ENCODE assay signal across 1 cellular context in the genomic region with DNA sequence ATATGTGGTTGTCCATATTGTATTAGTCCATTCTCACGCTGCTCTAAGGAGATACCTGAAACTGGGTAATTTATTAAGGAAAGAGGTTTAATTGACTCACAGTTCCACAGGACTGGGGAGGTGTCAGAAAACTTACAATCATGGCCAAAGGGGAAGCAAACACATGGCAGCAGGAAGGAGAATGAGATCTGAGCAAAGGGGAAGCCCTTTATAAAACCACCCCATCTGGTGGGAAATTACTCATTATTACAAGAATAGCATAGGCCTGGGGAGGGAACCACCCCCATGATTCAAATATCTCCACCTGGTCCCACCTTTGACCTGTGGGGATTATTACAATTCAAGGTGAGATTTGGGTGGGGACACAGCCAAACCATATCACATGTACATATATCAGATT.
A peak's percentile ranks its signal among the peaks of the same experiment; 100 is the strongest.
TF ChIP-seq lines count a peak whose summit lies in the region.

No MANE protein-coding gene starts in this region.

TF ChIP-seq in GM12878, 131 proteins besides CTCF, POLR2A, EP300 and RAD21 (continued from another document):
- TF ChIP-seq CHD1 (IDR thresholded peaks at IDR 0.05; ENCODE audit: low read depth, low read length) (no peak), PAX8 (IDR thresholded peaks at IDR 0.05) (no peak), NR2C1 (IDR thresholded peaks at IDR 0.05) (peak; percentile 30; the same call in 1 of the 2 replicates), MEF2B (IDR thresholded peaks at IDR 0.05; ENCODE audit: partially characterized antibody, poor library complexity, severe bottlenecking) (peak; percentile 11), MEF2A (IDR thresholded peaks at IDR 0.05; ENCODE audit: insufficient read depth, low read depth, low read length) (0 out of 2 replicates have a peak, but pooled peaks have one; percentile 49), ZBED1 (IDR thresholded peaks at IDR 0.05; ENCODE audit: borderline replicate concordance) (no peak), RBBP5 (conservative IDR thresholded peaks at IDR 0.05) (no peak), RUNX3 (IDR thresholded peaks at IDR 0.05; ENCODE audit: low read length) (0 out of 2 replicates have a peak, but pooled peaks have one; percentile 18), BCLAF1 (IDR thresholded peaks at IDR 0.05) (no peak), POLR2AphosphoS2 (IDR thresholded peaks at IDR 0.05; ENCODE audit: low read depth, low read length) (no peak), IKZF2 (IDR thresholded peaks at IDR 0.05) (no peak), ZNF274 (IDR thresholded peaks at IDR 0.05; ENCODE audit: insufficient read depth, insufficient read length) (no peak), TBL1XR1 (IDR thresholded peaks at IDR 0.05; ENCODE audit: low read depth, low read length) (no peak), SMAD5 (IDR thresholded peaks at IDR 0.05; ENCODE audit: low read depth) (no peak), IRF3 (IDR thresholded peaks at IDR 0.05) (no peak), ZNF622 (IDR thresholded peaks at IDR 0.05) (no peak)
